9 cellular contexts compared by ENCODE assay signal in the genomic region with DNA sequence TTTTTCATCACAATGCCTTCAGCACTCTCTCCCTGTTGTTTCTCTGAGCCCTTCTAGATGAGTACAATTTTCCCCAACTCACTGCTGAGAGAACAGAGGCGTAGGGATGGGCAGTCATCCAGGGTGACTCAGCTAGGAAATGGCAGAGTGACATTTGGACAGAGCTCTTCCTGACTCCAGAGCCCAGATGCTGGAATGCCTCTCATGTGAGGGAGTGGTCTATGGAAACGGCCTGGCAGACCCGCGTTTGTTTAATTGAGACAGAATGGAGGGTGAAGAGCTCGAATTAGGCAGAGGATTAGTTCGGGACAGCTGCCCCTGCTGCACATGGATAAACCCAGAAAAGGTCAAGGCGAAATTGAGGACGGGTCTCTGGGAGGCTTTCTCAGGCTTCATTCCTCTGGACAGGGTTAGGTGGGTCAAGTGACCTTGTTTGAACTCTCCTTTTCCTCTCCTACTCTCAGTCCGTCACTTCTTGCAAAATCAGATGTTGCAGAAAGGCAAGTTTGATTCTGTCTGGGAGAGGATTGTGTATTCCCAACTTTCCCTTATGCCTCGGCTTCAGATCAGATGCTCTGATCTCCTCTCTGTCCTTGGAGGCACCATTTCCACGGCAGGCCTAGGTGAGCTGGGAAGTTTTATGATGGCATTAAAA. TPM values are rescaled to one million over a fixed set of nuclear protein-coding genes. Genes with fewer than 3 reads are reported as not detected.
DNase-seq lines count a peak whose midpoint lies in the region; ATAC-seq, FAIRE-seq and TF ChIP-seq lines count a peak whose summit lies in the region.
"Had no signal": no experiment of that assay in that cellular context is flagged by ENCODE, and none has a peak within 500 bp of the region (broad histone marks: within the 10 kb centered on the region; RNA-seq: fewer than 3 reads in every experiment).

No MANE protein-coding gene starts in this region.

- CTCF ChIA-PET in activated naive CD4-positive, alpha-beta T cell treated with anti-CD3 and anti-CD28 coated beads for 36 hours (lab: Charles Lee): interaction anchor here (1.3 kb wide), 1 partner anchor 92 kb away, joined by 3 read pairs; no protein-coding TSS in a partner anchor

- H3K4me3 Mint-ChIP-seq in activated naive CD4-positive, alpha-beta T cell treated with anti-CD3 and anti-CD28 coated beads for 36 hours: no peak overlapping the region

- H3K9me3 Mint-ChIP-seq in activated naive CD4-positive, alpha-beta T cell treated with anti-CD3 and anti-CD28 coated beads for 36 hours: no peaks in the 10 kb centered on the region

- ATAC-seq in HG03354 (IDR thresholded peaks at IDR 0.05; ENCODE audit: poor library complexity, severe bottlenecking, unreplicated experiment): no peak

- H3K4me3 ChIP-seq in adrenal gland: no peak overlapping the region
- H3K4me3 ChIP-seq in left ventricle myocardium inferior: no peak overlapping the region
- H3K4me3 ChIP-seq in small intestine (ENCODE audit: low read depth in 1 of 2, low read length in 2 of 2): no peak overlapping the region

- H3K4me1 Mint-ChIP-seq in activated naive CD4-positive, alpha-beta T cell treated with anti-CD3 and anti-CD28 coated beads for 36 hours (ENCODE audit: low read depth): peaks cover 12% of the 10 kb centered on the region

- peak overlapping the region in 2 of 5 donors; percentile 48 to 76 for H3K27ac ChIP-seq in adrenal gland
- peak overlapping the region; percentile 58 for H3K27ac ChIP-seq in left ventricle myocardium inferior (replicated peaks)
- peak overlapping the region in 1 of 2 donors; percentile 2 for H3K27ac ChIP-seq in small intestine (ENCODE audit: low read depth in 1 of 2, low read length in 1 of 2)

- intact Hi-C loops in adrenal gland (cut with DNase I) (no loop called here), left ventricle myocardium inferior (cut with micrococcal nuclease) (no loop called here)
- intact Hi-C loops in activated naive CD4-positive, alpha-beta T cell treated with anti-CD3 and anti-CD28 coated beads for 36 hours (cut with micrococcal nuclease): loop anchor here (10.0 kb wide), 2 partner anchors 455 to 1245 kb away; a partner anchor contains a TSS

- DNase-seq in H54 (ENCODE audit: insufficient read length, low spot score): peak; percentile 67
- DNase-seq in adrenal gland: peak; percentile 84 to 94 (median 87)
- DNase-seq in left ventricle myocardium inferior: peak; percentile 81
- peak; percentile 5 for DNase-seq in small intestine
- DNase-seq in activated CD4-positive, alpha-beta T cell treated with anti-CD3 and anti-CD28 coated beads, Interleukin-2, amount 50 U/mL, for 4 hours: no peak
- no peak for DNase-seq in activated naive CD4-positive, alpha-beta T cell treated with anti-CD3 and anti-CD28 coated beads for 36 hours
- DNase-seq in stimulated activated naive CD4-positive, alpha-beta T cell (lab: John Stamatoyannopoulos, UW): no peak
- DNase-seq: activated CD8-positive, alpha-beta memory T cell treated with anti-CD3 and anti-CD28 coated beads, Interleukin-2, amount 50 U/mL, for 4 hours had no signal

- 14 to 25% (median 22%) methylated on average over 11 of the region's 11 CpGs for WGBS in adrenal gland, 4 donors
- WGBS in small intestine, 3 donors: 41 to 61% (median 51%) methylated on average over 11 of the region's 11 CpGs

- no peaks in the 10 kb centered on the region for H3K36me3 ChIP-seq in adrenal gland (replicated peaks in 1 of 2)
- no peaks in the 10 kb centered on the region for H3K36me3 ChIP-seq in left ventricle myocardium inferior
- H3K36me3 ChIP-seq in small intestine (ENCODE audit: control insufficient read depth in 2 of 2, insufficient read depth in 2 of 2, low read length in 2 of 2): no peaks in the 10 kb centered on the region

- no peak overlapping the region for H3K27ac Mint-ChIP-seq in activated naive CD4-positive, alpha-beta T cell treated with anti-CD3 and anti-CD28 coated beads for 36 hours

- no peak for TF ChIP-seq POLR2A in H54 (IDR thresholded peaks at IDR 0.05; ENCODE audit: low read depth, low read length)
- no peak for TF ChIP-seq POLR2A in adrenal gland (IDR thresholded peaks at IDR 0.05)

- no peaks in the 10 kb centered on the region for H3K27me3 ChIP-seq in adrenal gland
- H3K27me3 ChIP-seq in left ventricle myocardium inferior (ENCODE audit: low read depth): peaks cover 11% of the 10 kb centered on the region
- H3K27me3 ChIP-seq in small intestine (ENCODE audit: control insufficient read depth in 2 of 2, insufficient read depth in 2 of 2, low read length in 2 of 2): no peaks in the 10 kb centered on the region

- FAIRE-seq in H54 (lab: Jason Lieb, UNC): no peak
- no peak for FAIRE-seq in small intestine (lab: Jason Lieb, UNC)

- H3K9me3 ChIP-seq in adrenal gland (replicated peaks in 1 of 3) (no peaks in the 10 kb centered on the region), left ventricle myocardium inferior (replicated peaks) (no peaks in the 10 kb centered on the region), small intestine (ENCODE audit: control insufficient read depth, low read depth) (no peaks in the 10 kb centered on the region)

- H3K4me1 ChIP-seq in adrenal gland (replicated peaks in 1 of 2) (peaks cover 15 to 17% of the 10 kb centered on the region in 2 donors), left ventricle myocardium inferior (peaks cover 17% of the 10 kb centered on the region), small intestine (ENCODE audit: control insufficient read depth in 2 of 2, insufficient read depth in 1 of 2, low read depth in 1 of 2, low read length in 1 of 2) (no peaks in the 10 kb centered on the region)

- H3K27me3 Mint-ChIP-seq in activated naive CD4-positive, alpha-beta T cell treated with anti-CD3 and anti-CD28 coated beads for 36 hours (ENCODE audit: low read depth): peaks cover 53% of the 10 kb centered on the region

- no peak for TF ChIP-seq CTCF in adrenal gland (IDR thresholded peaks at IDR 0.05)
- TF ChIP-seq CTCF in left ventricle myocardium inferior (IDR thresholded peaks at IDR 0.05; ENCODE audit: borderline replicate concordance): no peak

- H3K36me3 Mint-ChIP-seq in activated naive CD4-positive, alpha-beta T cell treated with anti-CD3 and anti-CD28 coated beads for 36 hours (ENCODE audit: low read depth): no peaks in the 10 kb centered on the region

RNA-seq across cellular contexts. Expression of a gene that starts 7.6 kb away (rescaled TPM):
- total RNA-seq in adrenal gland (10 to 100 TPM; 12.4 to 32.9 (median 27.4) TPM), left ventricle myocardium inferior (8.4 TPM)
- polyA plus RNA-seq in adrenal gland (10 to 100 TPM; 14.4 to 38.1 (median 32.7) TPM), small intestine (10 to 100 TPM in 1 of 3 donors, 1 to 10 TPM in 2; 2.5 to 27.5 (median 9.2) TPM)
- not detected for total RNA-seq in activated naive CD4-positive, alpha-beta T cell treated with anti-CD3 and anti-CD28 coated beads for 36 hours

Comparison
In these comparisons a context has a peak if more than half of its experiments do, and no peak if none do; other contexts are left out.
1. DNase-seq: peak in H54 (single experiment), adrenal gland (7 of 7), left ventricle myocardium inferior (single experiment) and small intestine (single experiment); none in activated CD4-positive, alpha-beta T cell treated with anti-CD3 and anti-CD28 coated beads, Interleukin-2, amount 50 U/mL, for 4 hours (0 of 2), activated naive CD4-positive, alpha-beta T cell treated with anti-CD3 and anti-CD28 coated beads for 36 hours (single experiment) and stimulated activated naive CD4-positive, alpha-beta T cell (0 of 6).